Comparison of ENCODE assay signal across 1 cellular context in genomic region chr3:64023187-64023860, GRCh38.
TF ChIP-seq lines count a peak whose summit lies in the region.

Gene PSMD6, minus strand, starts transcription at chr3:64023494. Its CDS starts 75 bp downstream, at chr3:64023419.

TF ChIP-seq in K562, 482 proteins besides CTCF, POLR2A, EP300 and RAD21 (continued from another document and continues in another):
- TF ChIP-seq HEY1 (CRISPR knock-in tag; IDR thresholded peaks at IDR 0.05; ENCODE audit: borderline replicate concordance): no peak
- peak; percentile 78 for TF ChIP-seq SP2 (IDR thresholded peaks at IDR 0.05; ENCODE audit: extremely low read depth, low read depth, low read length, poor library complexity, severe bottlenecking)
- no peak for TF ChIP-seq XRCC3 (IDR thresholded peaks at IDR 0.05)
- TF ChIP-seq GABPA (tag; conservative IDR thresholded peaks at IDR 0.05; ENCODE audit: low read depth): peak; percentile 96
- 0 out of 2 replicates have a peak, but pooled peaks have one; percentile 28 for TF ChIP-seq SMC3 (conservative IDR thresholded peaks at IDR 0.05; ENCODE audit: insufficient read depth, low read depth, low read length)
- TF ChIP-seq DACH1 (IDR thresholded peaks at IDR 0.05; ENCODE audit: partially characterized antibody): no peak
- no peak for TF ChIP-seq PYGO2 (tag; IDR thresholded peaks at IDR 0.05)
- TF ChIP-seq RAD51 (IDR thresholded peaks at IDR 0.05; ENCODE audit: borderline replicate concordance, low read depth): peak; percentile 44; the same call in 1 of the 2 replicates
- TF ChIP-seq ZNF253 (CRISPR knock-in tag; conservative IDR thresholded peaks at IDR 0.05): no peak
- TF ChIP-seq MECOM (CRISPR knock-in tag; IDR thresholded peaks at IDR 0.05): no peak
- peak; percentile 85 to 99 (median 95) for TF ChIP-seq ZBTB11 (CRISPR knock-in tag; IDR thresholded peaks at IDR 0.05)
- TF ChIP-seq HNRNPLL (IDR thresholded peaks at IDR 0.05; ENCODE audit: low read depth, low read length, poor library complexity, severe bottlenecking): peak; percentile 72
- TF ChIP-seq HLTF (IDR thresholded peaks at IDR 0.05): peak; percentile 42; the same call in 1 of the 2 replicates
- TF ChIP-seq NR0B1 (IDR thresholded peaks at IDR 0.05; ENCODE audit: partially characterized antibody): no peak
- TF ChIP-seq RFX1 (IDR thresholded peaks at IDR 0.05): 0 out of 2 replicates have a peak, but pooled peaks have one; percentile 6
- peak; percentile 33 for TF ChIP-seq SAP30 (IDR thresholded peaks at IDR 0.05; ENCODE audit: borderline replicate concordance, insufficient read depth, low read depth, low read length, poor library complexity, severe bottlenecking)
- TF ChIP-seq ZNF436 (CRISPR knock-in tag; IDR thresholded peaks at IDR 0.05): no peak
- TF ChIP-seq BCLAF1 (IDR thresholded peaks at IDR 0.05; ENCODE audit: borderline replicate concordance in 1 of 2, control insufficient read depth in 1 of 2, low read depth in 2 of 2, low read length in 1 of 2): no peak
- no peak for TF ChIP-seq BRD9 (IDR thresholded peaks at IDR 0.05; ENCODE audit: low read depth, partially characterized antibody)
- no peak for TF ChIP-seq ZNF75A (CRISPR knock-in tag; IDR thresholded peaks at IDR 0.05)
- TF ChIP-seq MCM3 (IDR thresholded peaks at IDR 0.05): no peak
- no peak for TF ChIP-seq SFPQ (IDR thresholded peaks at IDR 0.05; ENCODE audit: low read depth, low read length)
- peak; percentile 97 for TF ChIP-seq RBBP5 (IDR thresholded peaks at IDR 0.05; ENCODE audit: borderline replicate concordance, insufficient read depth, low read length, poor library complexity, severe bottlenecking)
- no peak for TF ChIP-seq RREB1 (CRISPR knock-in tag; IDR thresholded peaks at IDR 0.05)
- no peak for TF ChIP-seq ZNF347 (CRISPR knock-in tag; IDR thresholded peaks at IDR 0.05; ENCODE audit: low read depth)
- TF ChIP-seq ZNF324 (CRISPR knock-in tag; IDR thresholded peaks at IDR 0.05): no peak
- TF ChIP-seq MTA3 (IDR thresholded peaks at IDR 0.05; ENCODE audit: borderline replicate concordance): peak; percentile 62; the same call in 1 of the 2 replicates
- no peak for TF ChIP-seq CHCHD3 (CRISPR knock-in tag; IDR thresholded peaks at IDR 0.05)
- no peak for TF ChIP-seq ZNF592 (IDR thresholded peaks at IDR 0.05)
- no peak for TF ChIP-seq POLR3A (IDR thresholded peaks at IDR 0.05; ENCODE audit: borderline replicate concordance, extremely low read depth, insufficient read depth, insufficient read length)
- TF ChIP-seq ZNF24 (IDR thresholded peaks at IDR 0.05): no peak
- TF ChIP-seq FOXM1 (IDR thresholded peaks at IDR 0.05; ENCODE audit: low read depth): no peak
- peak; percentile 68; the same call in 1 of the 2 replicates for TF ChIP-seq FOXM1 (CRISPR knock-in tag; IDR thresholded peaks at IDR 0.05; ENCODE audit: low read depth)
- no peak for TF ChIP-seq HNRNPK (IDR thresholded peaks at IDR 0.05; ENCODE audit: low read depth, low read length, poor library complexity, severe bottlenecking)
- peak; percentile 95 for TF ChIP-seq GABPB1 (CRISPR knock-in tag; IDR thresholded peaks at IDR 0.05)
- no peak for TF ChIP-seq FOXJ3 (CRISPR knock-in tag; IDR thresholded peaks at IDR 0.05)
